ENCODE assay signal across 8 cellular contexts in genomic region chr14:21267886-21268611, GRCh38. TPM values are rescaled to one million over a fixed set of nuclear protein-coding genes. Genes with fewer than 3 reads are reported as not detected.
A peak's percentile ranks its signal among the peaks of the same experiment; 100 is the strongest.
DNase-seq lines count a peak whose midpoint lies in the region; ATAC-seq and TF ChIP-seq lines count a peak whose summit lies in the region.

No MANE protein-coding gene starts in this region.

- ATAC-seq in CD4-positive, alpha-beta T cell (ENCODE audit: poor library complexity) = no peak

- TF ChIP-seq CTCF in CD4-positive, alpha-beta T cell (IDR thresholded peaks at IDR 0.05) = no peak
- no peak for TF ChIP-seq CTCF in NB4 (IDR thresholded peaks at IDR 0.05; ENCODE audit: low read depth, low read length)
- no peak for TF ChIP-seq CTCF in nephron (IDR thresholded peaks at IDR 0.05; ENCODE audit: unreplicated experiment in 3 of 3)

- H3K36me3 ChIP-seq in effector memory CD4-positive, alpha-beta T cell (ENCODE audit: control insufficient read depth, insufficient read depth, low read length) = peaks cover 10% of the 10 kb centered on the region

- CTCF ChIA-PET in CD4-positive, alpha-beta T cell (lab: Charles Lee) = interaction anchor here (3.6 kb wide), 1 partner anchor 13 kb away, joined by 21 read pairs; no protein-coding TSS in a partner anchor

- H3K4me1 Mint-ChIP-seq in CD4-positive, alpha-beta T cell (ENCODE audit: low read depth) = peaks cover 59% of the 10 kb centered on the region
- H3K4me1 Mint-ChIP-seq in nephron = peaks cover 32% of the 10 kb centered on the region

- H3K4me3 Mint-ChIP-seq in CD4-positive, alpha-beta T cell = peak overlapping the region; percentile 94
- peak overlapping the region; percentile 91 to 99 (median 92) for H3K4me3 Mint-ChIP-seq in nephron

- intact Hi-C loops in CD4-positive, alpha-beta T cell (cut with DNase I, micrococcal nuclease) = loop anchor here (2.0 to 10.0 kb wide), 5 partner anchors 36 to 166 kb away; partner anchors contain the start of gene TMEM253 (in 1 of the 2)

- H3K36me3 Mint-ChIP-seq in CD4-positive, alpha-beta T cell (ENCODE audit: low read depth) = peaks cover 65% of the 10 kb centered on the region
- H3K36me3 Mint-ChIP-seq in nephron (ENCODE audit: low read depth) = peaks cover 53% of the 10 kb centered on the region

- POLR2A ChIA-PET in CD4-positive, alpha-beta T cell (lab: Charles Lee) = interaction anchor here (0.6 to 4.7 kb wide), 12 partner anchors 13 to 169 kb away, joined by 3 to 50 read pairs (median 5); partner anchors contain the start of gene SUPT16H

- no peaks in the 10 kb centered on the region for H3K9me3 ChIP-seq in CD4-positive, alpha-beta T cell (ENCODE audit: control insufficient read depth, low read length)
- H3K9me3 ChIP-seq in effector memory CD4-positive, alpha-beta T cell (ENCODE audit: control insufficient read depth, low read length) = no peaks in the 10 kb centered on the region

- peak overlapping the region; percentile 95 for H3K4me3 ChIP-seq in NB4 (ENCODE audit: low read depth, low read length)
- H3K4me3 ChIP-seq in effector memory CD4-positive, alpha-beta T cell (ENCODE audit: insufficient read depth, low read depth, low read length, poor library complexity, severe bottlenecking) = peak overlapping the region; percentile 88

- H3K27me3 Mint-ChIP-seq in CD4-positive, alpha-beta T cell = no peaks in the 10 kb centered on the region
- no peaks in the 10 kb centered on the region for H3K27me3 Mint-ChIP-seq in nephron (ENCODE audit: low read depth)

- no peak for DNase-seq in CD4-positive, alpha-beta T cell
- DNase-seq in NB4 (ENCODE audit: low read depth) = no peak
- no peak for DNase-seq in effector memory CD4-positive, alpha-beta T cell
- no peak for DNase-seq in SKM-1 treated with dmso at 0.1 percent for 144 hours (lab: John Stamatoyannopoulos, UW; ENCODE audit: unreplicated experiment)
- DNase-seq in NK-92 treated with Interleukin-12 subunit alpha and Interleukin-12 subunit beta, amount 100 ng/mL, for 24 hours (lab: John Stamatoyannopoulos, UW) = no peak
- DNase-seq in COLO668 (lab: John Stamatoyannopoulos, UW; ENCODE audit: unreplicated experiment) = no peak
- no peak for DNase-seq in DMS53 (lab: John Stamatoyannopoulos, UW)

- peak overlapping the region; percentile 95 for H3K27ac ChIP-seq in CD4-positive, alpha-beta T cell (ENCODE audit: low read depth, low read length)
- peak overlapping the region; percentile 96 for H3K27ac ChIP-seq in effector memory CD4-positive, alpha-beta T cell (ENCODE audit: insufficient read depth, low read length, poor library complexity, severe bottlenecking)

- no peak for TF ChIP-seq POLR2A in NB4 (IDR thresholded peaks at IDR 0.05; ENCODE audit: extremely low read depth, insufficient read length)

- no peaks in the 10 kb centered on the region for H3K9me3 Mint-ChIP-seq in CD4-positive, alpha-beta T cell
- no peaks in the 10 kb centered on the region for H3K9me3 Mint-ChIP-seq in nephron

- H3K27ac Mint-ChIP-seq in CD4-positive, alpha-beta T cell = peak overlapping the region; percentile 95
- peak overlapping the region; percentile 97 to 100 (median 98) for H3K27ac Mint-ChIP-seq in nephron

- H3K4me1 ChIP-seq in effector memory CD4-positive, alpha-beta T cell (ENCODE audit: control insufficient read depth, insufficient read depth, low read length, poor library complexity, severe bottlenecking) = peaks cover 38% of the 10 kb centered on the region

- H3K27me3 ChIP-seq in CD4-positive, alpha-beta T cell (ENCODE audit: control insufficient read depth, insufficient read depth, low read length) = no peaks in the 10 kb centered on the region
- H3K27me3 ChIP-seq in effector memory CD4-positive, alpha-beta T cell (replicated peaks; ENCODE audit: control insufficient read depth, insufficient read depth, low read length, poor library complexity, severe bottlenecking) = no peaks in the 10 kb centered on the region

RNA-seq across cellular contexts. Expression of gene HNRNPC, which starts 1.2 kb away (rescaled TPM):
- 100 to 1,000 TPM; 507 to 528 TPM for total RNA-seq in CD4-positive, alpha-beta T cell

RNA-seq across cellular contexts. Expression of gene RPGRIP1, which starts 11.8 kb away (rescaled TPM):
- not detected for total RNA-seq in CD4-positive, alpha-beta T cell
